Comparison of ENCODE assay signal across 1 cellular context in genomic region chr2:218013289-218013688, GRCh38.
TF ChIP-seq lines count a peak whose summit lies in the region.

No MANE protein-coding gene starts in this region.

TF ChIP-seq in HepG2, 621 proteins besides CTCF, POLR2A, EP300 and RAD21:
- no peak for TF ChIP-seq ZNF605 (CRISPR knock-in tag; IDR thresholded peaks at IDR 0.05)
- TF ChIP-seq ZNF557 (CRISPR knock-in tag; IDR thresholded peaks at IDR 0.05) = no peak
- TF ChIP-seq, protein P1, sequence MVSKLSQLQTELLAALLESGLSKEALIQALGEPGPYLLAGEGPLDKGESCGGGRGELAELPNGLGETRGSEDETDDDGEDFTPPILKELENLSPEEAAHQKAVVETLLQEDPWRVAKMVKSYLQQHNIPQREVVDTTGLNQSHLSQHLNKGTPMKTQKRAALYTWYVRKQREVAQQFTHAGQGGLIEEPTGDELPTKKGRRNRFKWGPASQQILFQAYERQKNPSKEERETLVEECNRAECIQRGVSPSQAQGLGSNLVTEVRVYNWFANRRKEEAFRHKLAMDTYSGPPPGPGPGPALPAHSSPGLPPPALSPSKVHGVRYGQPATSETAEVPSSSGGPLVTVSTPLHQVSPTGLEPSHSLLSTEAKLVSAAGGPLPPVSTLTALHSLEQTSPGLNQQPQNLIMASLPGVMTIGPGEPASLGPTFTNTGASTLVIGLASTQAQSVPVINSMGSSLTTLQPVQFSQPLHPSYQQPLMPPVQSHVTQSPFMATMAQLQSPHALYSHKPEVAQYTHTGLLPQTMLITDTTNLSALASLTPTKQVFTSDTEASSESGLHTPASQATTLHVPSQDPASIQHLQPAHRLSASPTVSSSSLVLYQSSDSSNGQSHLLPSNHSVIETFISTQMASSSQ (IDR thresholded peaks at IDR 0.05; ENCODE audit: low read depth) = no peak
- TF ChIP-seq, protein P1 (CRISPR knock-in tag; IDR thresholded peaks at IDR 0.05; ENCODE audit: borderline replicate concordance) = no peak
- no peak for TF ChIP-seq HOXA7 (CRISPR knock-in tag; IDR thresholded peaks at IDR 0.05)
